1 cellular context compared by ENCODE assay signal in genomic region chr17:51734462-51734861, GRCh38.
TF ChIP-seq lines count a peak whose summit lies in the region.

No MANE protein-coding gene starts in this region.

TF ChIP-seq in HepG2, 621 proteins besides CTCF, POLR2A, EP300 and RAD21 (continued from another document):
- TF ChIP-seq, protein P1, sequence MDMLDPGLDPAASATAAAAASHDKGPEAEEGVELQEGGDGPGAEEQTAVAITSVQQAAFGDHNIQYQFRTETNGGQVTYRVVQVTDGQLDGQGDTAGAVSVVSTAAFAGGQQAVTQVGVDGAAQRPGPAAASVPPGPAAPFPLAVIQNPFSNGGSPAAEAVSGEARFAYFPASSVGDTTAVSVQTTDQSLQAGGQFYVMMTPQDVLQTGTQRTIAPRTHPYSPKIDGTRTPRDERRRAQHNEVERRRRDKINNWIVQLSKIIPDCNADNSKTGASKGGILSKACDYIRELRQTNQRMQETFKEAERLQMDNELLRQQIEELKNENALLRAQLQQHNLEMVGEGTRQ (IDR thresholded peaks at IDR 0.05; ENCODE audit: low read depth, low read length), result no peak
- TF ChIP-seq, protein P1 (CRISPR knock-in tag; IDR thresholded peaks at IDR 0.05; ENCODE audit: borderline replicate concordance), result no peak
- TF ChIP-seq ZNF451 (CRISPR knock-in tag; IDR thresholded peaks at IDR 0.05), result no peak
